Comparison of ENCODE assay signal across 12 cellular contexts in the genomic region with DNA sequence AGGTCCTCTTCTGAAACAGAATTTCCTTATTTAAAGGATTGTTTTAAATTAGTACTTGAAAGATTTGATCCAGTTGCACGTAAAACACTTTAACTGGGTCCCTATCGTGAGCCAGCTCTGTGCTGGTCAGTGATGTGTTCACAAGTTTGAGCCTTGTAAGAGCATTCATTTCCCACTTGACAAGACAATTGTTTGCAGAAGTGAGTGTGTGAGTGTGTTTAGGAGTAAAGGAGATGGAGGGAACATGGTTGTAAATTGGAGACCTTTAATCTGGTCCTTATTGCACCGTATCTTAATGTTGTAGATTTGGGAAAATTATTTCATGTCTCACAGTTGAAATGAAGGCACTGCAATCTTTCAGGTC. TPM values are rescaled to one million over a fixed set of nuclear protein-coding genes. Genes with fewer than 3 reads are reported as not detected.
A peak's percentile ranks its signal among the peaks of the same experiment; 100 is the strongest.
DNase-seq lines count a peak whose midpoint lies in the region; ATAC-seq, FAIRE-seq and TF ChIP-seq lines count a peak whose summit lies in the region.
"Not testable (repeated sequence)": the region's sequence is repeated elsewhere in the genome, so short reads cannot be mapped to it uniquely, and the experiment has no call there.
"Had no signal": no experiment of that assay in that cellular context is flagged by ENCODE, and none has a peak within 500 bp of the region (broad histone marks: within the 10 kb centered on the region; RNA-seq: fewer than 3 reads in every experiment).

No MANE protein-coding gene starts in this region.

- TF ChIP-seq POLR2A in GM12892 (IDR thresholded peaks at IDR 0.05; ENCODE audit: low read depth, low read length): not testable (repeated sequence)

- not testable (repeated sequence) for H3K9me3 ChIP-seq in aorta (ENCODE audit: control insufficient read depth, low read length)

- not testable (repeated sequence) for H3K9me3 Mint-ChIP-seq in T-helper 1 cell treated with Interleukin-12 subunit alpha and Interleukin-12 subunit beta and Interleukin-4 antibody, amounts not matched to agents 30 μg/mL and 1 μg/mL, for 36 hours; dendritic cell treated with granulocyte-macrophage colony-stimulating factor and Interleukin-4, amounts not matched to agents 40 ng/mL and 50 ng/mL, for 4 days; naive B cell

- peak; percentile 99 for FAIRE-seq in GM12892 (lab: Jason Lieb, UNC)

- peaks cover 33% of the 10 kb centered on the region for H3K27me3 Mint-ChIP-seq in T-helper 1 cell treated with Interleukin-12 subunit alpha and Interleukin-12 subunit beta and Interleukin-4 antibody, amounts not matched to agents 30 μg/mL and 1 μg/mL, for 36 hours (ENCODE audit: low read depth)
- H3K27me3 Mint-ChIP-seq in dendritic cell treated with granulocyte-macrophage colony-stimulating factor and Interleukin-4, amounts not matched to agents 40 ng/mL and 50 ng/mL, for 4 days; naive B cell: not testable (repeated sequence)

- ATAC-seq in GM19452 (IDR thresholded peaks at IDR 0.05; ENCODE audit: unreplicated experiment) (peak; percentile 25), HG02798 (IDR thresholded peaks at IDR 0.05; ENCODE audit: poor library complexity, unreplicated experiment) (peak; percentile 55), HG03354 (IDR thresholded peaks at IDR 0.05; ENCODE audit: poor library complexity, severe bottlenecking, unreplicated experiment) (peak; percentile 26), aorta (ENCODE audit: low FRiP score) (peak; percentile 57)
- not testable (repeated sequence) for ATAC-seq in naive B cell (ENCODE audit: low read depth in 2 of 2)

- not testable (repeated sequence) for H3K27ac ChIP-seq in aorta (ENCODE audit: low read depth in 1 of 2, low read length in 2 of 2)

- not testable (repeated sequence) for H3K4me1 ChIP-seq in aorta (ENCODE audit: control insufficient read depth in 1 of 2, insufficient read depth in 2 of 2, low read length in 2 of 2)

- intact Hi-C loops in dendritic cell treated with granulocyte-macrophage colony-stimulating factor and Interleukin-4, amounts not matched to agents 40 ng/mL and 50 ng/mL, for 4 days (cut with micrococcal nuclease); aorta (cut with DNase I): not testable (repeated sequence)

- H3K4me3 ChIP-seq in aorta (ENCODE audit: low read length in 2 of 2): not testable (repeated sequence)

- peak overlapping the region; percentile 73 for H3K4me3 Mint-ChIP-seq in T-helper 1 cell treated with Interleukin-12 subunit alpha and Interleukin-12 subunit beta and Interleukin-4 antibody, amounts not matched to agents 30 μg/mL and 1 μg/mL, for 36 hours
- not testable (repeated sequence) for H3K4me3 Mint-ChIP-seq in dendritic cell treated with granulocyte-macrophage colony-stimulating factor and Interleukin-4, amounts not matched to agents 40 ng/mL and 50 ng/mL, for 4 days
- peak overlapping the region in 6 of 8 donors; percentile 79 to 100 (median 98) for H3K4me3 Mint-ChIP-seq in naive B cell

- not testable (repeated sequence) for H3K36me3 ChIP-seq in aorta (ENCODE audit: control insufficient read depth in 1 of 2, insufficient read depth in 2 of 2, low read length in 1 of 2)

- H3K27ac Mint-ChIP-seq in T-helper 1 cell treated with Interleukin-12 subunit alpha and Interleukin-12 subunit beta and Interleukin-4 antibody, amounts not matched to agents 30 μg/mL and 1 μg/mL, for 36 hours: peak overlapping the region; percentile 82
- peak overlapping the region; percentile 95 for H3K27ac Mint-ChIP-seq in dendritic cell treated with granulocyte-macrophage colony-stimulating factor and Interleukin-4, amounts not matched to agents 40 ng/mL and 50 ng/mL, for 4 days
- peak overlapping the region; percentile 68 to 100 (median 98) for H3K27ac Mint-ChIP-seq in naive B cell

- not testable (repeated sequence) for H3K36me3 Mint-ChIP-seq in T-helper 1 cell treated with Interleukin-12 subunit alpha and Interleukin-12 subunit beta and Interleukin-4 antibody, amounts not matched to agents 30 μg/mL and 1 μg/mL, for 36 hours (ENCODE audit: low read depth)
- peaks cover 23% of the 10 kb centered on the region for H3K36me3 Mint-ChIP-seq in dendritic cell treated with granulocyte-macrophage colony-stimulating factor and Interleukin-4, amounts not matched to agents 40 ng/mL and 50 ng/mL, for 4 days (ENCODE audit: low read depth)
- H3K36me3 Mint-ChIP-seq in naive B cell: peaks cover 0 to 33% of the 10 kb centered on the region in 2 donors

- H3K4me1 Mint-ChIP-seq in T-helper 1 cell treated with Interleukin-12 subunit alpha and Interleukin-12 subunit beta and Interleukin-4 antibody, amounts not matched to agents 30 μg/mL and 1 μg/mL, for 36 hours (ENCODE audit: low read depth): not testable (repeated sequence)
- H3K4me1 Mint-ChIP-seq in dendritic cell treated with granulocyte-macrophage colony-stimulating factor and Interleukin-4, amounts not matched to agents 40 ng/mL and 50 ng/mL, for 4 days (ENCODE audit: low read depth): peaks cover 28% of the 10 kb centered on the region
- peaks cover 14 to 45% (median 38%) of the 10 kb centered on the region in 3 donors for H3K4me1 Mint-ChIP-seq in naive B cell

- H3K27me3 ChIP-seq in aorta (ENCODE audit: control insufficient read depth in 1 of 2, insufficient read depth in 2 of 2, low read length in 1 of 2): not testable (repeated sequence)

- WGBS in aorta, 2 donors: 0% methylated on average over 2 of the region's 3 CpGs

- not testable (repeated sequence) for DNase-seq in GM12892 (ENCODE audit: insufficient read length); naive B cell; aorta

RNA-seq across cellular contexts. Expression of a gene that starts 0.3 kb away (rescaled TPM):
- 116 TPM for polyA plus RNA-seq in GM12892 (2012; ENCODE audit: missing spikeins)
- polyA plus RNA-seq in naive B cell (ENCODE audit: low read depth in 6 of 6) (1,000 to 10,000 TPM in 1 of 6 donors, 100 to 1,000 TPM in 2, 10 to 100 TPM in 3; 55.2 to 2,377 (median 210) TPM), aorta (under 1 TPM; 0.15 to 0.88 TPM)
- 100 to 1,000 TPM in 1 of 2 donors, 10 to 100 TPM in 1; 91.1 to 127 TPM for total RNA-seq in aorta
- total RNA-seq: dermis blood vessel endothelial cell, kidney epithelial cell, NCI-H460 had no signal
- polyA plus RNA-seq: AG04450 had no signal

RNA-seq across cellular contexts. Expression of a gene that starts 59.2 kb away (rescaled TPM):
- 896 TPM for polyA plus RNA-seq in GM12892 (2012; ENCODE audit: missing spikeins)
- 1,000 to 10,000 TPM; 2,451 to 5,170 (median 4,939) TPM for polyA plus RNA-seq in naive B cell (ENCODE audit: low read depth in 6 of 6)
- 100 to 1,000 TPM; 142 to 157 TPM for total RNA-seq in aorta
- polyA plus RNA-seq in aorta: 10 to 100 TPM; 18.5 to 85.1 TPM
- polyA plus RNA-seq: AG04450 had no signal

Comparison
In these comparisons a context has a peak if more than half of its experiments do, and no peak if none do; other contexts are left out.
1. RNA of a gene that starts 0.3 kb away (polyA plus RNA-seq): 55.2 to 2,377 TPM in naive B cell; 0.15 to 0.88 TPM in aorta; every median in the first group is over 10 times any median in the second.
2. RNA of a gene that starts 59.2 kb away (polyA plus RNA-seq): 2,451 to 5,170 TPM in naive B cell; 18.5 to 85.1 TPM in aorta; every median in the first group is over 10 times any median in the second.
3. Peak in every context shown above with its lines, with median percentiles within 50 percentile points of each other: H3K27ac Mint-ChIP-seq.